In genomic region chr5:163436515-163436914, GRCh38 we compare ENCODE assay signal across 8 cellular contexts. TPM values are rescaled to one million over a fixed set of nuclear protein-coding genes. Genes with fewer than 3 reads are reported as not detected.
A peak's percentile ranks its signal among the peaks of the same experiment; 100 is the strongest.
DNase-seq lines count a peak whose midpoint lies in the region; ATAC-seq and TF ChIP-seq lines count a peak whose summit lies in the region.

No MANE protein-coding gene starts in this region.

- CTCF ChIA-PET in activated B cell treated with CpG ODN at 0.5 μM for 24 hours (lab: Charles Lee), result no interaction called here

- H3K4me1 ChIP-seq in iPS-15b (ENCODE audit: control insufficient read depth, insufficient read depth, low read length) (peaks cover 11% of the 10 kb centered on the region), subcutaneous abdominal adipose tissue (ENCODE audit: control insufficient read depth in 5 of 5, insufficient read depth in 5 of 5, low read length in 5 of 5) (peaks cover 0 to 30% (median 22%) of the 10 kb centered on the region in 5 donors)

- peak overlapping the region; percentile 91 for H3K27ac Mint-ChIP-seq in activated T-cell treated with anti-CD3 and anti-CD28 coated beads, Interleukin-2, amount 50 U/mL, for 24 hours
- peak overlapping the region; percentile 89 for H3K27ac Mint-ChIP-seq in activated B cell treated with CpG ODN at 0.5 μM for 24 hours

- ATAC-seq in activated B cell treated with CpG ODN at 0.5 μM for 24 hours (ENCODE audit: low read depth), result no peak
- no peak for ATAC-seq in GM21526 (IDR thresholded peaks at IDR 0.05; ENCODE audit: low FRiP score, unreplicated experiment)

- peak overlapping the region; percentile 87 for H3K4me3 Mint-ChIP-seq in activated T-cell treated with anti-CD3 and anti-CD28 coated beads, Interleukin-2, amount 50 U/mL, for 24 hours
- peak overlapping the region; percentile 89 for H3K4me3 Mint-ChIP-seq in activated B cell treated with CpG ODN at 0.5 μM for 24 hours

- H3K27me3 ChIP-seq in iPS-15b (ENCODE audit: control insufficient read depth, insufficient read depth, low read length), result no peaks in the 10 kb centered on the region
- no peaks in the 10 kb centered on the region for H3K27me3 ChIP-seq in subcutaneous abdominal adipose tissue (ENCODE audit: control insufficient read depth in 5 of 5, insufficient read depth in 4 of 5, low read length in 5 of 5)

- H3K4me3 ChIP-seq in iPS-15b (ENCODE audit: low read depth, low read length), result peak overlapping the region; percentile 45
- H3K4me3 ChIP-seq in subcutaneous abdominal adipose tissue (ENCODE audit: low read depth in 1 of 5, low read length in 5 of 5), result peak overlapping the region in 4 of 5 donors; percentile 41 to 94 (median 84)

- TF ChIP-seq CTCF in activated B cell treated with CpG ODN at 0.5 μM for 24 hours (IDR thresholded peaks at IDR 0.05), result no peak

- DNase-seq in activated T-cell treated with anti-CD3 and anti-CD28 coated beads, Interleukin-2, amount 50 U/mL, for 24 hours, result no peak
- DNase-seq in activated T-cell treated with anti-CD3 and anti-CD28 coated beads for 4 hours, result no peak
- no peak for DNase-seq in activated B cell treated with CpG ODN at 0.5 μM for 24 hours
- DNase-seq in activated effector memory CD4-positive, alpha-beta T cell treated with Interleukin-2 at 50 U/mL for 16 hours, result no peak
- no peak for DNase-seq in NCI-H2081 treated with DMSO at 0.1 percent for 48 hours (lab: John Stamatoyannopoulos, UW)

- H3K9ac ChIP-seq in iPS-15b (ENCODE audit: low read depth, low read length) (peak overlapping the region; percentile 74), subcutaneous abdominal adipose tissue (ENCODE audit: low read length in 5 of 5) (peak overlapping the region in 4 of 5 donors; percentile 4 to 57 (median 31))

- peak overlapping the region; percentile 95 for H3K27ac ChIP-seq in subcutaneous abdominal adipose tissue (ENCODE audit: low read depth, low read length)

- H3K9me3 Mint-ChIP-seq in activated T-cell treated with anti-CD3 and anti-CD28 coated beads, Interleukin-2, amount 50 U/mL, for 24 hours, result no peaks in the 10 kb centered on the region
- H3K9me3 Mint-ChIP-seq in activated B cell treated with CpG ODN at 0.5 μM for 24 hours, result no peaks in the 10 kb centered on the region

- no peaks in the 10 kb centered on the region for H3K27me3 Mint-ChIP-seq in activated T-cell treated with anti-CD3 and anti-CD28 coated beads, Interleukin-2, amount 50 U/mL, for 24 hours
- H3K27me3 Mint-ChIP-seq in activated B cell treated with CpG ODN at 0.5 μM for 24 hours, result no peaks in the 10 kb centered on the region

- intact Hi-C loops in activated B cell treated with CpG ODN at 0.5 μM for 24 hours (cut with micrococcal nuclease), result no loop called here

- POLR2A ChIA-PET in activated B cell treated with CpG ODN at 0.5 μM for 24 hours (lab: Charles Lee), result no interaction called here

- no peaks in the 10 kb centered on the region for H3K9me3 ChIP-seq in iPS-15b (ENCODE audit: control insufficient read depth, insufficient read depth, low read length)
- H3K9me3 ChIP-seq in subcutaneous abdominal adipose tissue (ENCODE audit: control insufficient read depth in 5 of 5, low read length in 5 of 5), result no peaks in the 10 kb centered on the region

- H3K4me1 Mint-ChIP-seq in activated T-cell treated with anti-CD3 and anti-CD28 coated beads, Interleukin-2, amount 50 U/mL, for 24 hours (ENCODE audit: low read depth), result peaks cover 45% of the 10 kb centered on the region
- H3K4me1 Mint-ChIP-seq in activated B cell treated with CpG ODN at 0.5 μM for 24 hours, result peaks cover 34% of the 10 kb centered on the region

- H3K36me3 ChIP-seq in iPS-15b (ENCODE audit: control insufficient read depth, insufficient read depth, low read length) (peaks cover 14% of the 10 kb centered on the region), subcutaneous abdominal adipose tissue (ENCODE audit: control insufficient read depth in 5 of 5, insufficient read depth in 5 of 5, low read length in 5 of 5) (peaks cover 6 to 10% (median 7%) of the 10 kb centered on the region in 5 donors)

- H3K36me3 Mint-ChIP-seq in activated T-cell treated with anti-CD3 and anti-CD28 coated beads, Interleukin-2, amount 50 U/mL, for 24 hours (ENCODE audit: low read depth), result peaks cover 39% of the 10 kb centered on the region
- peaks cover 18% of the 10 kb centered on the region for H3K36me3 Mint-ChIP-seq in activated B cell treated with CpG ODN at 0.5 μM for 24 hours (ENCODE audit: low read depth)

RNA-seq across cellular contexts. Expression of gene CCNG1, which starts 0.9 kb away (rescaled TPM):
- 71.2 and 73.0 TPM in 2 replicates for total RNA-seq in activated B cell treated with CpG ODN at 0.5 μM for 24 hours

RNA-seq across cellular contexts. Expression of gene NUDCD2, which starts 23.4 kb away (rescaled TPM):
- 23.5 and 28.1 TPM in 2 replicates for total RNA-seq in activated B cell treated with CpG ODN at 0.5 μM for 24 hours

RNA-seq across cellular contexts. Expression of gene HMMR, which starts 23.9 kb away (rescaled TPM):
- 2.8 and 3.3 TPM in 2 replicates for total RNA-seq in activated B cell treated with CpG ODN at 0.5 μM for 24 hours
